ENCODE assay signal across 29 cellular contexts in genomic region chr2:21819475-21819874, GRCh38.
A peak's percentile ranks its signal among the peaks of the same experiment; 100 is the strongest.
DNase-seq lines count a peak whose midpoint lies in the region; ATAC-seq and TF ChIP-seq lines count a peak whose summit lies in the region.
"Had no signal": no experiment of that assay in that cellular context is flagged by ENCODE, and none has a peak within 500 bp of the region (broad histone marks: within the 10 kb centered on the region; RNA-seq: fewer than 3 reads in every experiment).

No MANE protein-coding gene starts in this region.

- H3K4me3 ChIP-seq in foreskin fibroblast (ENCODE audit: low read depth in 1 of 2, low read length in 2 of 2) (no peak overlapping the region), upper lobe of right lung (no peak overlapping the region), esophagus muscularis mucosa (no peak overlapping the region)
- H3K4me3 ChIP-seq: GM23338, lower lobe of right lung, pancreas, right atrium auricular region, upper lobe of left lung had no signal

- H3K27me3 ChIP-seq in upper lobe of right lung (no peaks in the 10 kb centered on the region), esophagus muscularis mucosa (no peaks in the 10 kb centered on the region)
- H3K27me3 ChIP-seq: pancreas, right atrium auricular region, upper lobe of left lung had no signal

- TF ChIP-seq CTCF in foreskin fibroblast (IDR thresholded peaks at IDR 0.05; ENCODE audit: low read depth, low read length) (no peak), upper lobe of right lung (IDR thresholded peaks at IDR 0.05) (no peak), esophagus muscularis mucosa (IDR thresholded peaks at IDR 0.05) (no peak)

- TF ChIP-seq EP300 in esophagus muscularis mucosa (IDR thresholded peaks at IDR 0.05): no peak

- H3K9me3 ChIP-seq in upper lobe of right lung (no peaks in the 10 kb centered on the region), esophagus muscularis mucosa (no peaks in the 10 kb centered on the region)
- H3K9me3 ChIP-seq: lower lobe of right lung, pancreas, right atrium auricular region, upper lobe of left lung had no signal

- peak; percentile 66 for DNase-seq in HS-27A (ENCODE audit: low read depth)
- DNase-seq in amniotic epithelial cell (ENCODE audit: low read depth): peak; percentile 61
- peak; percentile 23 to 57 for DNase-seq in foreskin fibroblast
- no peak for DNase-seq in upper lobe of right lung
- no peak for DNase-seq in esophagus muscularis mucosa (ENCODE audit: extremely low spot score)
- DNase-seq in iPS-NIHi7 (ENCODE audit: extremely low spot score): no peak
- DNase-seq in NOMO-1 (lab: John Stamatoyannopoulos, UW; ENCODE audit: unreplicated experiment in 2 of 2): no peak
- DNase-seq: activated CD4-positive, alpha-beta T cell treated with anti-CD3 and anti-CD28 coated beads for 1 hour; activated CD8-positive, alpha-beta T cell treated with anti-CD3 and anti-CD28 coated beads for 36 hours; aorta; CD4-positive, CD25-positive, alpha-beta regulatory T cell; central memory CD4-positive, alpha-beta T cell; dermis blood vessel endothelial cell; DND-41; head of caudate nucleus; kidney glomerular epithelial cell; lower lobe of right lung; MM.1S; NCI-H1436; NCI-H2081 treated with DMSO at 0.1 percent for 48 hours; NCI-H774; nephron progenitor cell; pancreas; stimulated activated CD4-positive, alpha-beta T cell treated with anti-CD3 and anti-CD28 coated beads, Interleukin-2, amount 100 ng/mL, for 48 hours; T-helper 2 cell; upper lobe of left lung had no signal

- H3K36me3 ChIP-seq in upper lobe of right lung (no peaks in the 10 kb centered on the region), esophagus muscularis mucosa (no peaks in the 10 kb centered on the region)
- H3K36me3 ChIP-seq: lower lobe of right lung, pancreas, right atrium auricular region, upper lobe of left lung had no signal

- H3K4me1 ChIP-seq in upper lobe of right lung (no peaks in the 10 kb centered on the region), esophagus muscularis mucosa (peaks cover 5 to 18% (median 7%) of the 10 kb centered on the region in 4 donors)
- H3K4me1 ChIP-seq: lower lobe of right lung, pancreas, right atrium auricular region, upper lobe of left lung had no signal

- intact Hi-C loops in upper lobe of right lung (cut with DNase I): no loop called here
- intact Hi-C loops in esophagus muscularis mucosa (cut with DNase I): no loop called here

- ATAC-seq in upper lobe of right lung: peak; percentile 28
- ATAC-seq: activated CD8-positive, alpha-beta T cell treated with anti-CD3 and anti-CD28 coated beads for 36 hours; GM23338; lower lobe of right lung; pancreas; SK-N-SH treated with all-trans-retinoic acid at 6 μM for 48 hours had no signal

- TF ChIP-seq POLR2A in esophagus muscularis mucosa (IDR thresholded peaks at IDR 0.05; ENCODE audit: low read depth): no peak

- H3K27ac ChIP-seq in upper lobe of right lung (no peak overlapping the region), esophagus muscularis mucosa (replicated peaks in 1 of 4) (no peak overlapping the region)
- H3K27ac ChIP-seq: lower lobe of right lung, pancreas, right atrium auricular region, upper lobe of left lung had no signal

- 91% methylated on average over 2 of the region's 2 CpGs for WGBS in esophagus muscularis mucosa

Comparison
In these comparisons a context has a peak if more than half of its experiments do, and no peak if none do; other contexts are left out.
1. DNase-seq: peak in HS-27A (single experiment), amniotic epithelial cell (single experiment) and foreskin fibroblast (2 of 2); none in upper lobe of right lung (single experiment), esophagus muscularis mucosa (single experiment), iPS-NIHi7 (single experiment) and NOMO-1 (0 of 2).